Comparison of ENCODE assay signal across 8 cellular contexts in genomic region chr1:229507502-229507901, GRCh38. TPM values are rescaled to one million over a fixed set of nuclear protein-coding genes. Genes with fewer than 3 reads are reported as not detected.
A peak's percentile ranks its signal among the peaks of the same experiment; 100 is the strongest.
DNase-seq lines count a peak whose midpoint lies in the region; ATAC-seq, FAIRE-seq and TF ChIP-seq lines count a peak whose summit lies in the region.

No MANE protein-coding gene starts in this region.

- H3K4me2 ChIP-seq in DND-41 (ENCODE audit: insufficient read depth, low read length), result peak overlapping the region; percentile 90
- peak overlapping the region; percentile 99 for H3K4me2 ChIP-seq in K562 (ENCODE audit: insufficient read depth, low read length)

- H3K27ac Mint-ChIP-seq in mesothelial cell of epicardium, result peak overlapping the region; percentile 100

- ATAC-seq in DND-41 (ENCODE audit: insufficient read depth, low read depth), result no peak
- ATAC-seq in HG03045 (IDR thresholded peaks at IDR 0.05; ENCODE audit: unreplicated experiment), result peak; percentile 6
- peak; percentile 1 for ATAC-seq in K562
- no peak for ATAC-seq in GM19023 (IDR thresholded peaks at IDR 0.05; ENCODE audit: unreplicated experiment)

- H3K9me3 Mint-ChIP-seq in mesothelial cell of epicardium, result no peaks in the 10 kb centered on the region

- no peaks in the 10 kb centered on the region for H4K20me1 ChIP-seq in DND-41 (ENCODE audit: insufficient read depth, low read length)
- H4K20me1 ChIP-seq in K562 (replicated peaks; ENCODE audit: control insufficient read depth, insufficient read depth, low read length), result no peaks in the 10 kb centered on the region

- H3K4me3 Mint-ChIP-seq in mesothelial cell of epicardium, result peak overlapping the region; percentile 85

- H3K27ac ChIP-seq in DND-41 (ENCODE audit: low read length) (peak overlapping the region; percentile 78), K562 (ENCODE audit: extremely low read depth, low read depth, low read length) (peak overlapping the region; percentile 97)

- peaks cover 46% of the 10 kb centered on the region for H3K79me2 ChIP-seq in DND-41 (ENCODE audit: insufficient read depth, low read length)
- H3K79me2 ChIP-seq in K562 (ENCODE audit: control insufficient read depth, insufficient read depth, low read length), result peaks cover 29% of the 10 kb centered on the region

- H3K4me1 ChIP-seq in DND-41 (ENCODE audit: insufficient read depth, low read length), result peaks cover 33% of the 10 kb centered on the region
- H3K4me1 ChIP-seq in K562 (replicated peaks in 1 of 2; ENCODE audit: control insufficient read depth in 2 of 2, insufficient read depth in 2 of 2, low read length in 2 of 2), result peaks cover 6 to 14% of the 10 kb centered on the region in 2 experiments; a peak in 3 of 5 replicates

- no peak for TF ChIP-seq CTCF in DND-41 (IDR thresholded peaks at IDR 0.05; ENCODE audit: borderline replicate concordance, extremely low read depth, low read length, poor library complexity, severe bottlenecking)
- no peak for TF ChIP-seq CTCF in K562 (IDR thresholded peaks at IDR 0.05 in 2 of 3, conservative IDR thresholded peaks at IDR 0.05 in 1 of 3; ENCODE audit: insufficient read depth in 2 of 3, low read depth in 1 of 3, low read length in 3 of 3)
- TF ChIP-seq CTCF in mesothelial cell of epicardium (IDR thresholded peaks at IDR 0.05; ENCODE audit: unreplicated experiment), result no peak

- CTCF ChIA-PET in K562 (lab: Yijun Ruan, JAX; ENCODE audit: low intra/inter-chr PET ratio), result interaction anchor here (0.6 kb wide), 1 partner anchor 205 kb away, joined by 3 read pairs; no protein-coding TSS in a partner anchor

- no peaks in the 10 kb centered on the region for H3K36me3 Mint-ChIP-seq in mesothelial cell of epicardium

- H3K4me1 Mint-ChIP-seq in mesothelial cell of epicardium, result peaks cover 12% of the 10 kb centered on the region

- 2% methylated on average over 5 of the region's 5 CpGs for WGBS in K562 (ENCODE audit: insufficient coverage, low coverage, missing lambda C conversion rate)

- POLR2A ChIA-PET in K562 (lab: Yijun Ruan, JAX), result interaction anchor here (0.7 to 6.0 kb wide), 11 partner anchors 12 to 227 kb away, joined by 3 to 45 read pairs (median 8); partner anchors contain the start of gene ABCB10

- no peak for TF ChIP-seq POLR2A in K562 (conservative IDR thresholded peaks at IDR 0.05)

- H3K36me3 ChIP-seq in DND-41 (ENCODE audit: insufficient read depth, low read length) (peaks cover 12% of the 10 kb centered on the region), K562 (ENCODE audit: control insufficient read depth, insufficient read depth, low read length) (peaks cover 15% of the 10 kb centered on the region; the same call in 2 of the 3 replicates)

- no peak for TF ChIP-seq EP300 in K562 (IDR thresholded peaks at IDR 0.05; ENCODE audit: low read length)

- H3K9me1 ChIP-seq in K562 (ENCODE audit: control insufficient read depth, insufficient read depth, low read length), result no peaks in the 10 kb centered on the region

- no peak for FAIRE-seq in K562 (lab: Jason Lieb, UNC)

- no peaks in the 10 kb centered on the region for H3K27me3 ChIP-seq in DND-41 (ENCODE audit: insufficient read depth, low read length, poor library complexity)
- H3K27me3 ChIP-seq in K562 (ENCODE audit: control insufficient read depth in 2 of 2, insufficient read depth in 2 of 2, low read length in 2 of 2), result no peaks in the 10 kb centered on the region

- DNase-seq in DND-41 (no peak), K562 (ENCODE audit: extremely low read depth in 1 of 4, low spot score in 3 of 4) (no peak), mesothelial cell of epicardium (ENCODE audit: low spot score in 2 of 2, unreplicated experiment in 2 of 2) (no peak), NCI-H446 treated with DMSO at 0.1 percent for 48 hours (lab: John Stamatoyannopoulos, UW) (no peak), DMS53 treated with DMSO at 0.1 percent for 48 hours (lab: John Stamatoyannopoulos, UW; ENCODE audit: unreplicated experiment) (no peak)
- DNase-seq in activated effector memory CD4-positive, alpha-beta T cell treated with anti-CD3 and anti-CD28 coated beads, Interleukin-2, amount 50 U/mL, for 16 hours, result no peak

- no peak for TF ChIP-seq RAD21 in K562 (CRISPR knock-in tag; conservative IDR thresholded peaks at IDR 0.05 in 1 of 2, IDR thresholded peaks at IDR 0.05 in 1 of 2)

- in situ Hi-C loops in K562 (cut with MboI), result no loop called here

- H3K9me3 ChIP-seq in DND-41 (ENCODE audit: insufficient read depth, low read length, severe bottlenecking), result no peaks in the 10 kb centered on the region
- no peaks in the 10 kb centered on the region for H3K9me3 ChIP-seq in K562 (replicated peaks; ENCODE audit: control insufficient read depth, insufficient read depth, low read depth, low read length)

- BruUV-seq in K562 (replicated peaks; lab: Mats Ljungman, UMichigan), result TSS peak; percentile 46

- H2AFZ ChIP-seq in DND-41 (ENCODE audit: low read depth, low read length) (peak overlapping the region; percentile 91), K562 (ENCODE audit: low read depth, low read length) (peak overlapping the region; percentile 93)

- H3K27me3 Mint-ChIP-seq in mesothelial cell of epicardium (ENCODE audit: low read depth), result no peaks in the 10 kb centered on the region

- H3K4me3 ChIP-seq in DND-41 (ENCODE audit: low read depth in 1 of 2, low read length in 2 of 2), result peak overlapping the region; percentile 85 to 88
- peak overlapping the region; percentile 96 for H3K4me3 ChIP-seq in K562

- intact Hi-C loops in K562 (cut with micrococcal nuclease), result loop anchor here (5.0 kb wide), 2 partner anchors 165 to 235 kb away; partner anchors contain the start of genes CCSAP and RAB4A

- peak overlapping the region; percentile 89 for H3K9ac ChIP-seq in DND-41 (ENCODE audit: low read depth, low read length)
- H3K9ac ChIP-seq in K562 (ENCODE audit: insufficient read depth in 1 of 2, low read depth in 2 of 2, low read length in 2 of 2), result peak overlapping the region; percentile 95 to 97

TF ChIP-seq in K562, 482 proteins besides CTCF, POLR2A, EP300 and RAD21 (continues in another document):
- TF ChIP-seq CBFA2T3 (IDR thresholded peaks at IDR 0.05) (peak; percentile 54), LCOR (CRISPR knock-in tag; IDR thresholded peaks at IDR 0.05) (0 out of 2 replicates have a peak, but pooled peaks have one; percentile 16), TAL1 (IDR thresholded peaks at IDR 0.05) (peak; percentile 26; the same call in 1 of the 2 replicates), NR2C1 (IDR thresholded peaks at IDR 0.05) (peak; percentile 35; the same call in 1 of the 2 replicates), NR2C1 (tag; IDR thresholded peaks at IDR 0.05) (no peak), ZNF79 (CRISPR knock-in tag; IDR thresholded peaks at IDR 0.05; ENCODE audit: low read depth) (no peak)
- TF ChIP-seq, protein P1, sequence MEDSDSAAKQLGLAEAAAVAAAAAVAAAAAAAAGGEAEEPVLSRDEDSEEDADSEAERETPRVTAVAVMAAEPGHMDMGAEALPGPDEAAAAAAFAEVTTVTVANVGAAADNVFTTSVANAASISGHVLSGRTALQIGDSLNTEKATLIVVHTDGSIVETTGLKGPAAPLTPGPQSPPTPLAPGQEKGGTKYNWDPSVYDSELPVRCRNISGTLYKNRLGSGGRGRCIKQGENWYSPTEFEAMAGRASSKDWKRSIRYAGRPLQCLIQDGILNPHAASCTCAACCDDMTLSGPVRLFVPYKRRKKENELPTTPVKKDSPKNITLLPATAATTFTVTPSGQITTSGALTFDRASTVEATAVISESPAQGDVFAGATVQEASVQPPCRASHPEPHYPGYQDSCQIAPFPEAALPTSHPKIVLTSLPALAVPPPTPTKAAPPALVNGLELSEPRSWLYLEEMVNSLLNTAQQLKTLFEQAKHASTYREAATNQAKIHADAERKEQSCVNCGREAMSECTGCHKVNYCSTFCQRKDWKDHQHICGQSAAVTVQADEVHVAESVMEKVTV (CRISPR knock-in tag; IDR thresholded peaks at IDR 0.05), result no peak

RNA-seq across cellular contexts. Expression of gene NUP133, which starts 0.6 kb away (rescaled TPM):
- 71.9 and 72.4 TPM in 2 replicates for total RNA-seq in K562 (2011; cell fraction: chromatin; rRNA removed; ENCODE audit: low replicate concordance)
- 25.3 and 27.9 TPM in 2 replicates for total RNA-seq in K562 (2011; cell fraction: nucleolus; rRNA removed)
- 33.4 and 41.5 TPM in 2 replicates for total RNA-seq in K562 (2011; cell fraction: nucleoplasm; rRNA removed)
- total RNA-seq in K562 (2014; rRNA removed), result 50.6 and 60.9 TPM in 2 replicates
- 64.0 and 71.7 TPM in 2 replicates for total RNA-seq in K562 (2014; rRNA removed; fragmentation: Illumina TruSeq; extraction: Trizol)
- total RNA-seq in K562 (2015; rRNA removed; fragmentation: Illumina TruSeq; extraction: Trizol), result 58.2 and 61.3 TPM in 2 replicates
- total RNA-seq in K562 (2021), result 82.5 and 85.1 TPM in 2 replicates
- polyA plus RNA-seq in K562 (2011; rRNA removed), result 51.5 and 62.2 TPM in 2 replicates
- polyA plus RNA-seq in K562 (2011; cell fraction: cytosol; rRNA removed), result 27.8 and 33.4 TPM in 2 replicates
- polyA plus RNA-seq in K562 (2011; cell fraction: nucleus; rRNA removed), result 51.1 and 62.9 TPM in 2 replicates
- 28.9 and 30.0 TPM in 2 replicates for polyA plus RNA-seq in K562 (2012)
- 37.6 and 44.1 TPM in 2 replicates for polyA plus RNA-seq in K562 (2014; fragmentation: Illumina TruSeq; extraction: Trizol)
- 10 to 100 TPM; 21.7 to 35.0 TPM for polyA plus RNA-seq in K562 (2014; fragmentation: Nextera tagmentation; extraction: Ambion mirVana)
- polyA plus RNA-seq in K562 (2014; rRNA removed), result 53.0 and 61.8 TPM in 2 replicates
- 88.6 and 94.0 TPM in 2 replicates for polyA minus RNA-seq in K562 (2011; rRNA and poly(A)+ RNA removed)
- polyA minus RNA-seq in K562 (2011; cell fraction: cytosol; rRNA and poly(A)+ RNA removed), result 33.8 and 45.2 TPM in 2 replicates
- polyA minus RNA-seq in K562 (2011; cell fraction: nucleus; rRNA and poly(A)+ RNA removed), result 35.5 and 62.6 TPM in 2 replicates
- 50.9 to 51.8 TPM (median 51.7 TPM) in 3 replicates for total RNA-seq in mesothelial cell of epicardium

RNA-seq across cellular contexts. Expression of gene ABCB10, which starts 51.0 kb away (rescaled TPM):
- total RNA-seq in K562 (2011; cell fraction: chromatin; rRNA removed; ENCODE audit: low replicate concordance), result 34.9 and 56.2 TPM in 2 replicates
- 31.7 and 39.6 TPM in 2 replicates for total RNA-seq in K562 (2011; cell fraction: nucleolus; rRNA removed)
- total RNA-seq in K562 (2011; cell fraction: nucleoplasm; rRNA removed), result 41.7 and 45.0 TPM in 2 replicates
- total RNA-seq in K562 (2014; rRNA removed), result 42.2 and 46.7 TPM in 2 replicates
- total RNA-seq in K562 (2014; rRNA removed; fragmentation: Illumina TruSeq; extraction: Trizol), result 54.8 and 59.3 TPM in 2 replicates
- total RNA-seq in K562 (2015; rRNA removed; fragmentation: Illumina TruSeq; extraction: Trizol), result 27.4 and 28.5 TPM in 2 replicates
- total RNA-seq in K562 (2021), result 51.8 and 53.6 TPM in 2 replicates
- 43.2 and 45.8 TPM in 2 replicates for polyA plus RNA-seq in K562 (2011; rRNA removed)
- polyA plus RNA-seq in K562 (2011; cell fraction: cytosol; rRNA removed), result 26.1 and 31.2 TPM in 2 replicates
- polyA plus RNA-seq in K562 (2011; cell fraction: nucleus; rRNA removed), result 30.7 and 38.2 TPM in 2 replicates
- polyA plus RNA-seq in K562 (2012), result 20.0 and 24.2 TPM in 2 replicates
- polyA plus RNA-seq in K562 (2014; fragmentation: Illumina TruSeq; extraction: Trizol), result 32.5 and 36.4 TPM in 2 replicates
- polyA plus RNA-seq in K562 (2014; fragmentation: Nextera tagmentation; extraction: Ambion mirVana), result 10 to 100 TPM; 12.4 to 16.5 TPM
- 29.1 and 29.3 TPM in 2 replicates for polyA plus RNA-seq in K562 (2014; rRNA removed)
- 56.6 and 57.1 TPM in 2 replicates for polyA minus RNA-seq in K562 (2011; rRNA and poly(A)+ RNA removed)
- polyA minus RNA-seq in K562 (2011; cell fraction: cytosol; rRNA and poly(A)+ RNA removed), result 28.7 and 38.4 TPM in 2 replicates
- 13.1 and 24.0 TPM in 2 replicates for polyA minus RNA-seq in K562 (2011; cell fraction: nucleus; rRNA and poly(A)+ RNA removed)
- 14.6 to 16.7 TPM (median 16.4 TPM) in 3 replicates for total RNA-seq in mesothelial cell of epicardium

Comparison
In these comparisons a context has a peak if more than half of its experiments do, and no peak if none do; other contexts are left out.
1. ATAC-seq: peak in HG03045 (single experiment) and K562 (single experiment); none in DND-41 (single experiment) and GM19023 (single experiment).